Comparison of ENCODE assay signal across 8 cellular contexts in the genomic region with DNA sequence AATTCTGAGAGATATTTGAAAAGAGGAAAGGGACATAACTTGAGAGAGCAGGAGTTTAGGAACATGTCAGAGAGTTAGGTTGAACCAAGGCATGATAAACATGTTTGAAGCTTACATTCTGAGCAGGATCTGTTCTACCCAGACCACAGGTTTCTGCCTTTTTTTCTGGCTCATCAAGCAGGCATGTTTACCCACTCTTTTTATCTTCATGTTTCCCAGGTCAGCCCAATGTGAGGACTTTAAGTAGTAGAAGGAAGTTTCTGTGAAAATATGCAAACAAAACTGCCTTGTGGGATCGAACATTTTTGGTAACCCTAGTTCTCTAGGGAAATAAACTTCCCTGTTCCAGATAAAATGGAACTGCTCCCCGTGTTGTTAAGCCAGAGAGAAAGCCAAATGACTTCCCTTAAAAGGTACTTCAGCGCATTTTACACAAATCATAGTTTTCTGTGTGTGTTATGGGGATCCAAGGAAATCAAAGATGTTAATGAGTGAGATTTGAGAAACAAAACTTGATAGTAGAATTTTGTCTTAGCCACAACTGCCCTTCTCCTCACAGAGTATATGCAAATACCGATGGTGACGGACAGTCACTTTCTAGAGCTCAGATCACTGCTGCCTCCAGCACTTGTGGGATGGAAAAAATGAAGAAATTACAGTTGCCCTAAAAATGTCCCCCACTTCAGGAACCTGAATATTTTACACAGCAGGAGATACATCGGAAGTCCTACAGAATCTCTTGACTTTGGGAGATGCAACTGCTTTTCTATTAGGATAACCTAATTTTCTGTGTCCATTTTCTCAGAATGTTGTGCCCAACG. TPM values are rescaled to one million over a fixed set of nuclear protein-coding genes. Genes with fewer than 3 reads are reported as not detected.
DNase-seq lines count a peak whose midpoint lies in the region; ATAC-seq, FAIRE-seq and TF ChIP-seq lines count a peak whose summit lies in the region.

No MANE protein-coding gene starts in this region.

- H3K27ac ChIP-seq in GM12878 (ENCODE audit: control insufficient read depth, insufficient read depth) (peak overlapping the region; percentile 97), layer of hippocampus (ENCODE audit: low read depth, low read length) (peak overlapping the region; percentile 90), testis (peak overlapping the region; percentile 87 to 95)

- H3K79me2 ChIP-seq in GM12878 (ENCODE audit: control insufficient read depth, insufficient read depth, low read length) = peaks cover 40% of the 10 kb centered on the region

- DNase-seq in activated CD4-positive, alpha-beta T cell treated with anti-CD3 and anti-CD28 coated beads, Interleukin-2, amount 10 ng/mL, durations not matched to agents 24 days and 14 days = no peak
- DNase-seq in activated CD4-positive, alpha-beta T cell treated with anti-CD3 and anti-CD28 coated beads for 1 hour = no peak
- peak; percentile 44 for DNase-seq in KBM-7
- DNase-seq in GM12878 (ENCODE audit: low read depth, low spot score) = peak; percentile 26
- no peak for DNase-seq in testis
- no peak for DNase-seq in NCI-H2081 treated with DMSO at 0.1 percent for 48 hours (lab: John Stamatoyannopoulos, UW)
- no peak for DNase-seq in RCC 7860 (ENCODE audit: low spot score)

- peaks cover 37% of the 10 kb centered on the region for H3K4me1 Mint-ChIP-seq in activated CD4-positive, alpha-beta T cell treated with anti-CD3 and anti-CD28 coated beads, Interleukin-2, amount 10 ng/mL, durations not matched to agents 24 days and 14 days

- peaks cover 5% of the 10 kb centered on the region for H3K27me3 Mint-ChIP-seq in activated CD4-positive, alpha-beta T cell treated with anti-CD3 and anti-CD28 coated beads, Interleukin-2, amount 10 ng/mL, durations not matched to agents 24 days and 14 days

- peak overlapping the region; percentile 81 for H3K9ac ChIP-seq in GM12878 (ENCODE audit: control insufficient read depth, insufficient read depth, low read length)

- POLR2A ChIA-PET in GM12878 (lab: Charles Lee) = interaction anchor here (0.5 to 5.4 kb wide), 14 partner anchors 8 to 584 kb away, joined by 3 to 65 read pairs (median 6); a partner anchor contains a TSS

- intact Hi-C loops in activated CD4-positive, alpha-beta T cell treated with anti-CD3 and anti-CD28 coated beads, Interleukin-2, amount 10 ng/mL, durations not matched to agents 24 days and 14 days (cut with micrococcal nuclease) = loop anchor here (2.0 kb wide), 1 partner anchor 170 kb away; a partner anchor contains a TSS
- intact Hi-C loops in GM12878 (cut with micrococcal nuclease; ENCODE audit: unreplicated experiment) = loop anchor here (2.0 kb wide), 1 partner anchor 170 kb away; a partner anchor contains a TSS
- intact Hi-C loops in testis (cut with DNase I; ENCODE audit: low total_unique reads) = loop anchor here (2.0 kb wide), 1 partner anchor 24 kb away; a partner anchor contains a TSS

- H3K4me3 ChIP-seq in GM12878 (peak overlapping the region; percentile 78), testis (peak overlapping the region; percentile 84 to 96)

- peak overlapping the region; percentile 98 for H2AFZ ChIP-seq in GM12878 (ENCODE audit: control insufficient read depth, low read depth, low read length)

- H3K36me3 Mint-ChIP-seq in activated CD4-positive, alpha-beta T cell treated with anti-CD3 and anti-CD28 coated beads, Interleukin-2, amount 10 ng/mL, durations not matched to agents 24 days and 14 days (ENCODE audit: low read depth) = peaks cover 8% of the 10 kb centered on the region

- TF ChIP-seq POLR2A in GM12878 (IDR thresholded peaks at IDR 0.05; ENCODE audit: low read depth, low read length) = no peak
- no peak for TF ChIP-seq POLR2A in testis (IDR thresholded peaks at IDR 0.05)

- no peaks in the 10 kb centered on the region for H3K9me3 Mint-ChIP-seq in activated CD4-positive, alpha-beta T cell treated with anti-CD3 and anti-CD28 coated beads, Interleukin-2, amount 10 ng/mL, durations not matched to agents 24 days and 14 days

- H4K20me1 ChIP-seq in GM12878 (ENCODE audit: control insufficient read depth, insufficient read depth) = no peaks in the 10 kb centered on the region

- no peaks in the 10 kb centered on the region for H3K9me3 ChIP-seq in GM12878 (replicated peaks; ENCODE audit: control insufficient read depth, insufficient read depth, low read length)
- no peaks in the 10 kb centered on the region for H3K9me3 ChIP-seq in testis

- H3K4me2 ChIP-seq in GM12878 (ENCODE audit: control insufficient read depth, insufficient read depth) = peak overlapping the region; percentile 80

- peak overlapping the region; percentile 100 for H3K27ac Mint-ChIP-seq in activated CD4-positive, alpha-beta T cell treated with anti-CD3 and anti-CD28 coated beads, Interleukin-2, amount 10 ng/mL, durations not matched to agents 24 days and 14 days

- no peak for TF ChIP-seq EP300 in GM12878 (IDR thresholded peaks at IDR 0.05; ENCODE audit: borderline replicate concordance in 1 of 2, control insufficient read depth in 1 of 2, low read depth in 2 of 2, low read length in 2 of 2)

- FAIRE-seq in GM12878 (lab: Jason Lieb, UNC) (peak; percentile 59), RCC 7860 (lab: Jason Lieb, UNC) (no peak)

- H3K27me3 ChIP-seq in GM12878 (replicated peaks in 1 of 2; ENCODE audit: control insufficient read depth in 2 of 2, insufficient read depth in 2 of 2, low read length in 1 of 2) (no peaks in the 10 kb centered on the region), layer of hippocampus (ENCODE audit: control insufficient read depth, insufficient read depth, low read length) (no peaks in the 10 kb centered on the region), testis (no peaks in the 10 kb centered on the region)

- ATAC-seq in GM12878 = peak; percentile 54

- 2% methylated on average over 7 of the region's 7 CpGs for WGBS in GM12878 (ENCODE audit: insufficient coverage, insufficient replicate concordance, low lambda C conversion rate, missing lambda C conversion rate)
- whole genome bisulfite sequencing in testis, 2 donors = 8 to 11% methylated on average over 7 of the region's 7 CpGs

- no peak for TF ChIP-seq RAD21 in GM12878 (IDR thresholded peaks at IDR 0.05; ENCODE audit: insufficient read depth, low read depth, low read length)

- no TSS peak for BruUV-seq in GM12878 (replicated peaks; lab: Mats Ljungman, UMichigan)

- peak overlapping the region; percentile 98 for H3K4me3 Mint-ChIP-seq in activated CD4-positive, alpha-beta T cell treated with anti-CD3 and anti-CD28 coated beads, Interleukin-2, amount 10 ng/mL, durations not matched to agents 24 days and 14 days

- CTCF ChIA-PET in GM12878 (lab: Yijun Ruan, JAX) = interaction anchor here (1.1 to 6.1 kb wide), 16 partner anchors 10 to 355 kb away, joined by 3 to 44 read pairs (median 7); a partner anchor contains a TSS

- SMC1A ChIA-PET in GM12878 (lab: Charles Lee; ENCODE audit: uncharacterized antibody, unreplicated experiment) = interaction anchor here (0.9 to 7.2 kb wide), 19 partner anchors 8 to 788 kb away, joined by 3 to 103 read pairs (median 5); a partner anchor contains a TSS

- H3K4me1 ChIP-seq in GM12878 (ENCODE audit: control insufficient read depth, insufficient read depth, low read length) (peaks cover 4% of the 10 kb centered on the region), testis (peaks cover 28% of the 10 kb centered on the region)

- in situ Hi-C loops in KBM-7 (cut with MboI; ENCODE audit: low pct_unique_long_range_greater_than_20kb, low sequenced_read_pairs) = no loop called here
- in situ Hi-C loops in GM12878 (cut with MboI) = loop anchor here (5.0 kb wide), 1 partner anchor 96 kb away; no protein-coding TSS in a partner anchor

- TF ChIP-seq CTCF in GM12878 (IDR thresholded peaks at IDR 0.05 in 2 of 3, conservative IDR thresholded peaks at IDR 0.05 in 1 of 3; ENCODE audit: control insufficient read depth in 2 of 3, extremely low read depth in 1 of 3, insufficient read depth in 1 of 3, low read depth in 3 of 3, low read length in 3 of 3) (no peak), testis (IDR thresholded peaks at IDR 0.05) (no peak)

- RAD21 ChIA-PET in GM12878 (lab: Charles Lee; ENCODE audit: unreplicated experiment) = interaction anchor here (1.0 to 4.9 kb wide), 16 partner anchors 12 to 169 kb away, joined by 3 to 46 read pairs (median 8); a partner anchor contains a TSS

- H3K36me3 ChIP-seq in GM12878 (ENCODE audit: control insufficient read depth in 2 of 2, insufficient read depth in 2 of 2, low read length in 1 of 2) = no peaks in the 10 kb centered on the region
- no peaks in the 10 kb centered on the region for H3K36me3 ChIP-seq in testis (ENCODE audit: low read depth, missing control alignments)

RNA-seq across cellular contexts. Expression of a gene that starts 0.8 kb away (rescaled TPM):
- total RNA-seq in activated CD4-positive, alpha-beta T cell treated with anti-CD3 and anti-CD28 coated beads, Interleukin-2, amount 10 ng/mL, durations not matched to agents 24 days and 14 days = 81.3 and 85.9 TPM in 2 replicates
- 23.1 and 25.9 TPM in 2 replicates for total RNA-seq in GM12878 (2013; cell fraction: nucleolus; rRNA removed)
- total RNA-seq in GM12878 (2014; rRNA removed) (14.3 and 16.1 TPM in 2 replicates), GM12878 (2014; rRNA removed; fragmentation: Illumina TruSeq; extraction: Trizol) (10.4 and 11.6 TPM in 2 replicates), GM12878 (2021) (26.5 and 28.0 TPM in 2 replicates), testis (100 to 1,000 TPM; 102 to 128 TPM)
- 7.9 TPM for polyA plus RNA-seq in GM12878 (2011; ENCODE audit: low read depth)
- polyA plus RNA-seq in GM12878 (2011; rRNA removed) (26.9 and 33.9 TPM in 2 replicates), GM12878 (2014; fragmentation: Illumina TruSeq; extraction: Trizol) (17.5 and 26.6 TPM in 2 replicates), GM12878 (2014; fragmentation: Nextera tagmentation; extraction: Ambion mirVana) (1 to 10 TPM; 4.2 to 4.5 TPM), GM12878 (2014; rRNA removed) (12.5 and 13.4 TPM in 2 replicates), GM12878 (2016; fragmentation: Nextera tagmentation; extraction: Ambion mirVana) (1 to 10 TPM; 4.8 to 6.1 TPM), testis (ENCODE audit: insufficient read depth, low read depth, low replicate concordance) (116 TPM)
- polyA plus RNA-seq in GM12878 (2011; cell fraction: cytosol; rRNA removed) = 31.9 and 32.8 TPM in 2 replicates
- 34.9 and 47.6 TPM in 2 replicates for polyA plus RNA-seq in GM12878 (2011; cell fraction: nucleus; rRNA removed)
- polyA plus RNA-seq in GM12878 (2012) = 8.5 and 11.6 TPM in 2 replicates
- polyA minus RNA-seq in GM12878 (2011; rRNA and poly(A)+ RNA removed) = 113 and 122 TPM in 2 replicates
- 35.3 and 36.7 TPM in 2 replicates for polyA minus RNA-seq in GM12878 (2011; cell fraction: cytosol; rRNA and poly(A)+ RNA removed)
- polyA minus RNA-seq in GM12878 (2011; cell fraction: nucleus; rRNA and poly(A)+ RNA removed) = 24.9 and 29.2 TPM in 2 replicates

RNA-seq across cellular contexts. Expression of a gene that starts 23.2 kb away (rescaled TPM):
- 21.5 and 22.5 TPM in 2 replicates for total RNA-seq in activated CD4-positive, alpha-beta T cell treated with anti-CD3 and anti-CD28 coated beads, Interleukin-2, amount 10 ng/mL, durations not matched to agents 24 days and 14 days
- total RNA-seq in GM12878 (2013; cell fraction: nucleolus; rRNA removed) = 4.6 and 5.2 TPM in 2 replicates
- total RNA-seq in GM12878 (2014; rRNA removed) (13.5 and 13.8 TPM in 2 replicates), GM12878 (2014; rRNA removed; fragmentation: Illumina TruSeq; extraction: Trizol) (11.9 and 12.8 TPM in 2 replicates), GM12878 (2021) (13.6 and 14.3 TPM in 2 replicates), testis (1 to 10 TPM; 7.7 to 8.3 TPM)
- 4.5 TPM for polyA plus RNA-seq in GM12878 (2011; ENCODE audit: low read depth)
- polyA plus RNA-seq in GM12878 (2011; rRNA removed) (5.5 and 7.4 TPM in 2 replicates), GM12878 (2014; fragmentation: Illumina TruSeq; extraction: Trizol) (13.3 and 15.6 TPM in 2 replicates), GM12878 (2014; fragmentation: Nextera tagmentation; extraction: Ambion mirVana) (1 to 10 TPM; 5.4 to 7.4 TPM), GM12878 (2014; rRNA removed) (10.3 and 13.0 TPM in 2 replicates), GM12878 (2016; fragmentation: Nextera tagmentation; extraction: Ambion mirVana) (10 to 100 TPM; 16.5 to 18.3 TPM), testis (ENCODE audit: insufficient read depth, low read depth, low replicate concordance) (6.7 TPM)
- 9.8 and 10.6 TPM in 2 replicates for polyA plus RNA-seq in GM12878 (2011; cell fraction: cytosol; rRNA removed)
- 4.3 and 6.0 TPM in 2 replicates for polyA plus RNA-seq in GM12878 (2011; cell fraction: nucleus; rRNA removed)
- polyA plus RNA-seq in GM12878 (2012) = 6.1 and 6.2 TPM in 2 replicates
- polyA minus RNA-seq in GM12878 (2011; rRNA and poly(A)+ RNA removed) = 6.8 and 10.5 TPM in 2 replicates
- 5.6 and 7.2 TPM in 2 replicates for polyA minus RNA-seq in GM12878 (2011; cell fraction: cytosol; rRNA and poly(A)+ RNA removed)
- 2.3 and 5.5 TPM in 2 replicates for polyA minus RNA-seq in GM12878 (2011; cell fraction: nucleus; rRNA and poly(A)+ RNA removed)

RNA-seq across cellular contexts. Expression of a gene that starts 23.7 kb away (rescaled TPM):
- total RNA-seq in activated CD4-positive, alpha-beta T cell treated with anti-CD3 and anti-CD28 coated beads, Interleukin-2, amount 10 ng/mL, durations not matched to agents 24 days and 14 days = 41.7 and 42.3 TPM in 2 replicates
- total RNA-seq in GM12878 (2013; cell fraction: nucleolus; rRNA removed) = 148 and 154 TPM in 2 replicates
- 33.5 and 37.3 TPM in 2 replicates for total RNA-seq in GM12878 (2014; rRNA removed)
- total RNA-seq in GM12878 (2014; rRNA removed; fragmentation: Illumina TruSeq; extraction: Trizol) = 29.3 and 29.7 TPM in 2 replicates
- 23.8 and 30.7 TPM in 2 replicates for total RNA-seq in GM12878 (2021)
- 22.7 TPM for polyA plus RNA-seq in GM12878 (2011; ENCODE audit: low read depth)
- 61.0 and 77.0 TPM in 2 replicates for polyA plus RNA-seq in GM12878 (2011; rRNA removed)
- polyA plus RNA-seq in GM12878 (2011; cell fraction: cytosol; rRNA removed) = 39.0 and 42.6 TPM in 2 replicates
- polyA plus RNA-seq in GM12878 (2011; cell fraction: nucleus; rRNA removed) = 122 and 127 TPM in 2 replicates
- 23.5 and 25.9 TPM in 2 replicates for polyA plus RNA-seq in GM12878 (2012)
- 36.7 and 44.0 TPM in 2 replicates for polyA plus RNA-seq in GM12878 (2014; fragmentation: Illumina TruSeq; extraction: Trizol)
- polyA plus RNA-seq in GM12878 (2014; fragmentation: Nextera tagmentation; extraction: Ambion mirVana) = 10 to 100 TPM; 27.2 to 29.0 TPM
- 31.2 and 40.7 TPM in 2 replicates for polyA plus RNA-seq in GM12878 (2014; rRNA removed)
- 10 to 100 TPM; 32.6 to 38.1 TPM for polyA plus RNA-seq in GM12878 (2016; fragmentation: Nextera tagmentation; extraction: Ambion mirVana)
- 40.2 and 49.7 TPM in 2 replicates for polyA minus RNA-seq in GM12878 (2011; rRNA and poly(A)+ RNA removed)
- polyA minus RNA-seq in GM12878 (2011; cell fraction: cytosol; rRNA and poly(A)+ RNA removed) = 14.0 and 22.0 TPM in 2 replicates
- 26.4 and 37.2 TPM in 2 replicates for polyA minus RNA-seq in GM12878 (2011; cell fraction: nucleus; rRNA and poly(A)+ RNA removed)
- 10 to 100 TPM; 23.4 to 49.6 TPM for total RNA-seq in testis
- 28.2 TPM for polyA plus RNA-seq in testis (ENCODE audit: insufficient read depth, low read depth, low replicate concordance)

RNA-seq across cellular contexts. Expression of a gene that starts 41.0 kb away (rescaled TPM):
- 0.40 and 1.0 TPM in 2 replicates for total RNA-seq in activated CD4-positive, alpha-beta T cell treated with anti-CD3 and anti-CD28 coated beads, Interleukin-2, amount 10 ng/mL, durations not matched to agents 24 days and 14 days
- 6.2 and 13.1 TPM in 2 replicates for total RNA-seq in GM12878 (2013; cell fraction: nucleolus; rRNA removed)
- total RNA-seq in GM12878 (2014; rRNA removed) = 0.76 and 1.2 TPM in 2 replicates
- 0.67 and 1.1 TPM in 2 replicates for total RNA-seq in GM12878 (2014; rRNA removed; fragmentation: Illumina TruSeq; extraction: Trizol)
- 0.43 and 0.87 TPM in 2 replicates for total RNA-seq in GM12878 (2021)
- 0.30 TPM for polyA plus RNA-seq in GM12878 (2011; ENCODE audit: low read depth)
- 1.1 and 1.4 TPM in 2 replicates for polyA plus RNA-seq in GM12878 (2011; rRNA removed)
- polyA plus RNA-seq in GM12878 (2011; cell fraction: cytosol; rRNA removed) = 0.24 and 0.28 TPM in 2 replicates
- polyA plus RNA-seq in GM12878 (2011; cell fraction: nucleus; rRNA removed) = 1.6 and 2.0 TPM in 2 replicates
- polyA plus RNA-seq in GM12878 (2012) = 0.18 and 0.46 TPM in 2 replicates
- polyA plus RNA-seq in GM12878 (2014; fragmentation: Illumina TruSeq; extraction: Trizol) = 0.51 and 0.62 TPM in 2 replicates
- under 1 TPM; 0.42 to 0.56 TPM for polyA plus RNA-seq in GM12878 (2014; fragmentation: Nextera tagmentation; extraction: Ambion mirVana)
- polyA plus RNA-seq in GM12878 (2014; rRNA removed) = 0.61 and 0.74 TPM in 2 replicates
- polyA plus RNA-seq in GM12878 (2016; fragmentation: Nextera tagmentation; extraction: Ambion mirVana) = under 1 TPM; 0.48 to 0.57 TPM
- polyA minus RNA-seq in GM12878 (2011; rRNA and poly(A)+ RNA removed) = 0.95 and 1.9 TPM in 2 replicates
- polyA minus RNA-seq in GM12878 (2011; cell fraction: cytosol; rRNA and poly(A)+ RNA removed) = 0.27 and 0.83 TPM in 2 replicates
- polyA minus RNA-seq in GM12878 (2011; cell fraction: nucleus; rRNA and poly(A)+ RNA removed) = 1.2 and 2.0 TPM in 2 replicates
- total RNA-seq in testis = under 1 TPM; 0.68 to 0.87 TPM
- polyA plus RNA-seq in testis (ENCODE audit: insufficient read depth, low read depth, low replicate concordance) = 2.3 TPM

RNA-seq across cellular contexts. Expression of a gene that starts 50.9 kb away (rescaled TPM):
- total RNA-seq in activated CD4-positive, alpha-beta T cell treated with anti-CD3 and anti-CD28 coated beads, Interleukin-2, amount 10 ng/mL, durations not matched to agents 24 days and 14 days = 0.09 TPM in 1 of 2 replicates, not detected in the other
- not detected in 2 replicates for total RNA-seq in GM12878 (2013; cell fraction: nucleolus; rRNA removed)
- total RNA-seq in GM12878 (2014; rRNA removed) (not detected in 2 replicates), GM12878 (2014; rRNA removed; fragmentation: Illumina TruSeq; extraction: Trizol) (not detected in 2 replicates), GM12878 (2021) (0.11 TPM in 1 of 2 replicates, not detected in the other), testis (1 to 10 TPM; 4.6 to 8.5 TPM)
- not detected for polyA plus RNA-seq in GM12878 (2011; ENCODE audit: low read depth)
- polyA plus RNA-seq in GM12878 (2011; rRNA removed) (not detected in 2 replicates), GM12878 (2014; fragmentation: Illumina TruSeq; extraction: Trizol) (0.03 TPM in 1 of 2 replicates, not detected in the other), GM12878 (2014; fragmentation: Nextera tagmentation; extraction: Ambion mirVana) (not detected), GM12878 (2014; rRNA removed) (not detected in 2 replicates), GM12878 (2016; fragmentation: Nextera tagmentation; extraction: Ambion mirVana) (not detected), testis (ENCODE audit: insufficient read depth, low read depth, low replicate concordance) (51.7 TPM)
- polyA plus RNA-seq in GM12878 (2011; cell fraction: cytosol; rRNA removed) = 0.03 and 0.06 TPM in 2 replicates
- 0.12 TPM in 2 replicates for polyA plus RNA-seq in GM12878 (2011; cell fraction: nucleus; rRNA removed)
- not detected in 2 replicates for polyA plus RNA-seq in GM12878 (2012)
- 0.10 and 0.59 TPM in 2 replicates for polyA minus RNA-seq in GM12878 (2011; rRNA and poly(A)+ RNA removed)
- polyA minus RNA-seq in GM12878 (2011; cell fraction: cytosol; rRNA and poly(A)+ RNA removed) = not detected in 2 replicates
- 0.85 and 1.1 TPM in 2 replicates for polyA minus RNA-seq in GM12878 (2011; cell fraction: nucleus; rRNA and poly(A)+ RNA removed)

Comparison
In these comparisons a context has a peak if more than half of its experiments do, and no peak if none do; other contexts are left out.
1. DNase-seq: peak in KBM-7 (single experiment) and GM12878 (single experiment); none in activated CD4-positive, alpha-beta T cell treated with anti-CD3 and anti-CD28 coated beads, Interleukin-2, amount 10 ng/mL, durations not matched to agents 24 days and 14 days (single experiment), activated CD4-positive, alpha-beta T cell treated with anti-CD3 and anti-CD28 coated beads for 1 hour (single experiment), testis (single experiment), NCI-H2081 treated with DMSO at 0.1 percent for 48 hours (single experiment) and RCC 7860 (single experiment).
2. Peak in every context shown above with its lines, with median percentiles within 50 percentile points of each other: H3K27ac ChIP-seq.